Comparison of ENCODE assay signal across 1 cellular context in genomic region chr6:24378473-24379097, GRCh38.
TF ChIP-seq lines count a peak whose summit lies in the region.

No MANE protein-coding gene starts in this region.

TF ChIP-seq in HepG2, 621 proteins besides CTCF, POLR2A, EP300 and RAD21 (continued from another document):
- TF ChIP-seq, protein P1, sequence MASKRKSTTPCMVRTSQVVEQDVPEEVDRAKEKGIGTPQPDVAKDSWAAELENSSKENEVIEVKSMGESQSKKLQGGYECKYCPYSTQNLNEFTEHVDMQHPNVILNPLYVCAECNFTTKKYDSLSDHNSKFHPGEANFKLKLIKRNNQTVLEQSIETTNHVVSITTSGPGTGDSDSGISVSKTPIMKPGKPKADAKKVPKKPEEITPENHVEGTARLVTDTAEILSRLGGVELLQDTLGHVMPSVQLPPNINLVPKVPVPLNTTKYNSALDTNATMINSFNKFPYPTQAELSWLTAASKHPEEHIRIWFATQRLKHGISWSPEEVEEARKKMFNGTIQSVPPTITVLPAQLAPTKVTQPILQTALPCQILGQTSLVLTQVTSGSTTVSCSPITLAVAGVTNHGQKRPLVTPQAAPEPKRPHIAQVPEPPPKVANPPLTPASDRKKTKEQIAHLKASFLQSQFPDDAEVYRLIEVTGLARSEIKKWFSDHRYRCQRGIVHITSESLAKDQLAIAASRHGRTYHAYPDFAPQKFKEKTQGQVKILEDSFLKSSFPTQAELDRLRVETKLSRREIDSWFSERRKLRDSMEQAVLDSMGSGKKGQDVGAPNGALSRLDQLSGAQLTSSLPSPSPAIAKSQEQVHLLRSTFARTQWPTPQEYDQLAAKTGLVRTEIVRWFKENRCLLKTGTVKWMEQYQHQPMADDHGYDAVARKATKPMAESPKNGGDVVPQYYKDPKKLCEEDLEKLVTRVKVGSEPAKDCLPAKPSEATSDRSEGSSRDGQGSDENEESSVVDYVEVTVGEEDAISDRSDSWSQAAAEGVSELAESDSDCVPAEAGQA (IDR thresholded peaks at IDR 0.05; ENCODE audit: low read depth), result no peak
- TF ChIP-seq, protein P1 (CRISPR knock-in tag; IDR thresholded peaks at IDR 0.05; ENCODE audit: borderline replicate concordance), result no peak
- no peak for TF ChIP-seq ZNF207 (IDR thresholded peaks at IDR 0.05; ENCODE audit: borderline replicate concordance)
- TF ChIP-seq, protein P2, sequence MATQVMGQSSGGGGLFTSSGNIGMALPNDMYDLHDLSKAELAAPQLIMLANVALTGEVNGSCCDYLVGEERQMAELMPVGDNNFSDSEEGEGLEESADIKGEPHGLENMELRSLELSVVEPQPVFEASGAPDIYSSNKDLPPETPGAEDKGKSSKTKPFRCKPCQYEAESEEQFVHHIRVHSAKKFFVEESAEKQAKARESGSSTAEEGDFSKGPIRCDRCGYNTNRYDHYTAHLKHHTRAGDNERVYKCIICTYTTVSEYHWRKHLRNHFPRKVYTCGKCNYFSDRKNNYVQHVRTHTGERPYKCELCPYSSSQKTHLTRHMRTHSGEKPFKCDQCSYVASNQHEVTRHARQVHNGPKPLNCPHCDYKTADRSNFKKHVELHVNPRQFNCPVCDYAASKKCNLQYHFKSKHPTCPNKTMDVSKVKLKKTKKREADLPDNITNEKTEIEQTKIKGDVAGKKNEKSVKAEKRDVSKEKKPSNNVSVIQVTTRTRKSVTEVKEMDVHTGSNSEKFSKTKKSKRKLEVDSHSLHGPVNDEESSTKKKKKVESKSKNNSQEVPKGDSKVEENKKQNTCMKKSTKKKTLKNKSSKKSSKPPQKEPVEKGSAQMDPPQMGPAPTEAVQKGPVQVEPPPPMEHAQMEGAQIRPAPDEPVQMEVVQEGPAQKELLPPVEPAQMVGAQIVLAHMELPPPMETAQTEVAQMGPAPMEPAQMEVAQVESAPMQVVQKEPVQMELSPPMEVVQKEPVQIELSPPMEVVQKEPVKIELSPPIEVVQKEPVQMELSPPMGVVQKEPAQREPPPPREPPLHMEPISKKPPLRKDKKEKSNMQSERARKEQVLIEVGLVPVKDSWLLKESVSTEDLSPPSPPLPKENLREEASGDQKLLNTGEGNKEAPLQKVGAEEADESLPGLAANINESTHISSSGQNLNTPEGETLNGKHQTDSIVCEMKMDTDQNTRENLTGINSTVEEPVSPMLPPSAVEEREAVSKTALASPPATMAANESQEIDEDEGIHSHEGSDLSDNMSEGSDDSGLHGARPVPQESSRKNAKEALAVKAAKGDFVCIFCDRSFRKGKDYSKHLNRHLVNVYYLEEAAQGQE (IDR thresholded peaks at IDR 0.05; ENCODE audit: borderline replicate concordance in 1 of 2, low read depth in 1 of 2, low read length in 2 of 2), result no peak
- TF ChIP-seq ARNT (IDR thresholded peaks at IDR 0.05), result no peak
- TF ChIP-seq, protein P3, sequence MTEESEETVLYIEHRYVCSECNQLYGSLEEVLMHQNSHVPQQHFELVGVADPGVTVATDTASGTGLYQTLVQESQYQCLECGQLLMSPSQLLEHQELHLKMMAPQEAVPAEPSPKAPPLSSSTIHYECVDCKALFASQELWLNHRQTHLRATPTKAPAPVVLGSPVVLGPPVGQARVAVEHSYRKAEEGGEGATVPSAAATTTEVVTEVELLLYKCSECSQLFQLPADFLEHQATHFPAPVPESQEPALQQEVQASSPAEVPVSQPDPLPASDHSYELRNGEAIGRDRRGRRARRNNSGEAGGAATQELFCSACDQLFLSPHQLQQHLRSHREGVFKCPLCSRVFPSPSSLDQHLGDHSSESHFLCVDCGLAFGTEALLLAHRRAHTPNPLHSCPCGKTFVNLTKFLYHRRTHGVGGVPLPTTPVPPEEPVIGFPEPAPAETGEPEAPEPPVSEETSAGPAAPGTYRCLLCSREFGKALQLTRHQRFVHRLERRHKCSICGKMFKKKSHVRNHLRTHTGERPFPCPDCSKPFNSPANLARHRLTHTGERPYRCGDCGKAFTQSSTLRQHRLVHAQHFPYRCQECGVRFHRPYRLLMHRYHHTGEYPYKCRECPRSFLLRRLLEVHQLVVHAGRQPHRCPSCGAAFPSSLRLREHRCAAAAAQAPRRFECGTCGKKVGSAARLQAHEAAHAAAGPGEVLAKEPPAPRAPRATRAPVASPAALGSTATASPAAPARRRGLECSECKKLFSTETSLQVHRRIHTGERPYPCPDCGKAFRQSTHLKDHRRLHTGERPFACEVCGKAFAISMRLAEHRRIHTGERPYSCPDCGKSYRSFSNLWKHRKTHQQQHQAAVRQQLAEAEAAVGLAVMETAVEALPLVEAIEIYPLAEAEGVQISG (CRISPR knock-in tag; IDR thresholded peaks at IDR 0.05), result no peak
- no peak for TF ChIP-seq EHMT2 (IDR thresholded peaks at IDR 0.05; ENCODE audit: borderline replicate concordance, low read depth, low read length)
- TF ChIP-seq ZNF576 (CRISPR knock-in tag; IDR thresholded peaks at IDR 0.05), result no peak
- TF ChIP-seq SMC3 (IDR thresholded peaks at IDR 0.05; ENCODE audit: low read length), result no peak
- no peak for TF ChIP-seq ERF (CRISPR knock-in tag; IDR thresholded peaks at IDR 0.05)
- 0 out of 2 replicates have a peak, but pooled peaks have one; percentile 21 for TF ChIP-seq SIX4 (CRISPR knock-in tag; IDR thresholded peaks at IDR 0.05)
- no peak for TF ChIP-seq CBX2 (IDR thresholded peaks at IDR 0.05; ENCODE audit: low read depth, low read length)
- no peak for TF ChIP-seq CBX2 (CRISPR knock-in tag; IDR thresholded peaks at IDR 0.05; ENCODE audit: low read depth)
- TF ChIP-seq ZNF33A (CRISPR knock-in tag; IDR thresholded peaks at IDR 0.05; ENCODE audit: borderline replicate concordance), result no peak
- 0 out of 2 replicates have a peak, but pooled peaks have one; percentile 10 for TF ChIP-seq BCL6 (CRISPR knock-in tag; IDR thresholded peaks at IDR 0.05)
- TF ChIP-seq ZNF746 (CRISPR knock-in tag; IDR thresholded peaks at IDR 0.05), result no peak
- no peak for TF ChIP-seq ADNP (CRISPR knock-in tag; IDR thresholded peaks at IDR 0.05)
- TF ChIP-seq, protein P4, sequence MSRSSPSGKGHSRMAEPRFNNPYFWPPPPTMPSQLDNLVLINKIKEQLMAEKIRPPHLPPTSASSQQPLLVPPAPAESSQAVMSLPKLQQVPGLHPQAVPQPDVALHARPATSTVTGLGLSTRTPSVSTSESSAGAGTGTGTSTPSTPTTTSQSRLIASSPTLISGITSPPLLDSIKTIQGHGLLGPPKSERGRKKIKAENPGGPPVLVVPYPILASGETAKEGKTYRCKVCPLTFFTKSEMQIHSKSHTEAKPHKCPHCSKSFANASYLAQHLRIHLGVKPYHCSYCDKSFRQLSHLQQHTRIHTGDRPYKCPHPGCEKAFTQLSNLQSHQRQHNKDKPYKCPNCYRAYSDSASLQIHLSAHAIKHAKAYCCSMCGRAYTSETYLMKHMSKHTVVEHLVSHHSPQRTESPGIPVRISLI (CRISPR knock-in tag; IDR thresholded peaks at IDR 0.05; ENCODE audit: borderline replicate concordance), result peak; percentile 89
- TF ChIP-seq FOXK2 (IDR thresholded peaks at IDR 0.05), result no peak
- TF ChIP-seq FOSL2 (CRISPR knock-in tag; IDR thresholded peaks at IDR 0.05), result 0 out of 2 replicates have a peak, but pooled peaks have one; percentile 14
- TF ChIP-seq GZF1 (CRISPR knock-in tag; IDR thresholded peaks at IDR 0.05), result no peak
- TF ChIP-seq SALL1 (CRISPR knock-in tag; IDR thresholded peaks at IDR 0.05), result 0 out of 2 replicates have a peak, but pooled peaks have one; percentile 9
- TF ChIP-seq ZSCAN20 (CRISPR knock-in tag; IDR thresholded peaks at IDR 0.05; ENCODE audit: borderline replicate concordance), result no peak
- TF ChIP-seq FIP1L1 (IDR thresholded peaks at IDR 0.05; ENCODE audit: borderline replicate concordance, insufficient read depth, low read depth, low read length), result no peak
- no peak for TF ChIP-seq PRDM15 (CRISPR knock-in tag; IDR thresholded peaks at IDR 0.05)
- no peak for TF ChIP-seq NFKB2 (CRISPR knock-in tag; IDR thresholded peaks at IDR 0.05; ENCODE audit: borderline replicate concordance)
- TF ChIP-seq KAT2B (IDR thresholded peaks at IDR 0.05; ENCODE audit: borderline replicate concordance, low read depth, low read length), result no peak
- TF ChIP-seq ZFP36L1 (CRISPR knock-in tag; IDR thresholded peaks at IDR 0.05), result no peak
- TF ChIP-seq HNF4A (CRISPR knock-in tag; IDR thresholded peaks at IDR 0.05), result no peak
- TF ChIP-seq YEATS4 (CRISPR knock-in tag; IDR thresholded peaks at IDR 0.05; ENCODE audit: borderline replicate concordance), result no peak
- TF ChIP-seq ZMAT3 (CRISPR knock-in tag; conservative IDR thresholded peaks at IDR 0.05), result no peak
- TF ChIP-seq ZNF263 (CRISPR knock-in tag; IDR thresholded peaks at IDR 0.05), result no peak
- no peak; the same call in 1 of the 2 replicates for TF ChIP-seq SIX1 (CRISPR knock-in tag; IDR thresholded peaks at IDR 0.05; ENCODE audit: borderline replicate concordance)
- TF ChIP-seq, protein P5, sequence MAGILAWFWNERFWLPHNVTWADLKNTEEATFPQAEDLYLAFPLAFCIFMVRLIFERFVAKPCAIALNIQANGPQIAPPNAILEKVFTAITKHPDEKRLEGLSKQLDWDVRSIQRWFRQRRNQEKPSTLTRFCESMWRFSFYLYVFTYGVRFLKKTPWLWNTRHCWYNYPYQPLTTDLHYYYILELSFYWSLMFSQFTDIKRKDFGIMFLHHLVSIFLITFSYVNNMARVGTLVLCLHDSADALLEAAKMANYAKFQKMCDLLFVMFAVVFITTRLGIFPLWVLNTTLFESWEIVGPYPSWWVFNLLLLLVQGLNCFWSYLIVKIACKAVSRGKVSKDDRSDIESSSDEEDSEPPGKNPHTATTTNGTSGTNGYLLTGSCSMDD (CRISPR knock-in tag; IDR thresholded peaks at IDR 0.05), result no peak
- TF ChIP-seq ZNF670 (CRISPR knock-in tag; IDR thresholded peaks at IDR 0.05; ENCODE audit: borderline replicate concordance), result no peak
